16 cellular contexts compared by ENCODE assay signal in the genomic region with DNA sequence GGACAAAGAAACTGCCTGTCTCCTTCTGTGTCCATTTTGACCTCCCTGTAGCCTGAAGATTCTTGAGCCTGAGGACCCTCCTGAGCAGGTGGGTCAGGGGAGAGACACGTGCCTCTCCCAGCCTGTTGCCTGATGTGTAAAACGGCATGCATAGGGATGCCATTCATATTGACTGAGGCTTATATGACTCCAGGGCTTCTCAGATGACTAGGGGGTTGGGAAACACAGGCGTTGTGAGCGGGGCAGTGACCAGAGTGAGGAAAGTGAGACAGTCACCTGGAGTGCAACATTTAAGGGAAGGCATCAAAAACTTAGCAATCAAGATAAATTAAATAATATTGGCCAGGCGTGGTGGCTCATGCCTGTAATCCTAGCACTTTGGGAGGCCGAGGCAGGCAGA. TPM values are rescaled to one million over a fixed set of nuclear protein-coding genes. Genes with fewer than 3 reads are reported as not detected.
DNase-seq lines count a peak whose midpoint lies in the region; TF ChIP-seq lines count a peak whose summit lies in the region.
"Had no signal": no experiment of that assay in that cellular context is flagged by ENCODE, and none has a peak within 500 bp of the region (broad histone marks: within the 10 kb centered on the region; RNA-seq: fewer than 3 reads in every experiment).

No MANE protein-coding gene starts in this region.

- H3K9me3 Mint-ChIP-seq in chondrocyte (ENCODE audit: low read depth), result no peaks in the 10 kb centered on the region
- H3K9me3 Mint-ChIP-seq: CD4-positive, alpha-beta T cell had no signal

- CTCF ChIA-PET in PC-9 (lab: Charles Lee), result no interaction called here

- H3K79me1 ChIP-seq in neuronal stem cell (ENCODE audit: low read depth, low read length), result no peaks in the 10 kb centered on the region

- H3K4me1 Mint-ChIP-seq in chondrocyte (ENCODE audit: low read depth), result peaks cover 61% of the 10 kb centered on the region

- H2BK5ac ChIP-seq in neuronal stem cell (ENCODE audit: low read length), result peak overlapping the region; percentile 26

- H3K36me3 ChIP-seq in PC-9 (ENCODE audit: low read depth), result no peaks in the 10 kb centered on the region
- no peaks in the 10 kb centered on the region for H3K36me3 ChIP-seq in neuronal stem cell (replicated peaks in 1 of 2; ENCODE audit: control insufficient read depth in 2 of 2, insufficient read depth in 2 of 2, low read length in 2 of 2)
- H3K36me3 ChIP-seq in SJCRH30, result no peaks in the 10 kb centered on the region
- H3K36me3 ChIP-seq in MM.1S (replicated peaks; ENCODE audit: insufficient read depth, low read length), result no peaks in the 10 kb centered on the region
- H3K36me3 ChIP-seq: HAP-1 had no signal

- H3K27ac Mint-ChIP-seq in chondrocyte (ENCODE audit: unreplicated experiment), result peak overlapping the region; percentile 55
- H3K27ac Mint-ChIP-seq: CD4-positive, alpha-beta T cell had no signal

- no peak overlapping the region for H3K4me3 ChIP-seq in PC-9
- no peak overlapping the region for H3K4me3 ChIP-seq in neuronal stem cell (ENCODE audit: low read length in 2 of 2)
- H3K4me3 ChIP-seq in SJCRH30, result no peak overlapping the region
- H3K4me3 ChIP-seq in MM.1S (ENCODE audit: low read length), result no peak overlapping the region
- H3K4me3 ChIP-seq: HAP-1 had no signal

- intact Hi-C loops in PC-9 (cut with micrococcal nuclease; ENCODE audit: unreplicated experiment), result no loop called here

- H3K79me2 ChIP-seq in PC-9 (ENCODE audit: low read depth), result peaks cover 12% of the 10 kb centered on the region
- H3K79me2 ChIP-seq in MM.1S (ENCODE audit: low read length), result no peaks in the 10 kb centered on the region

- no TSS peak for BruUV-seq in PC-9 (replicated peaks; lab: Mats Ljungman, UMichigan)

- H4K91ac ChIP-seq in neuronal stem cell (ENCODE audit: low read depth, low read length, poor library complexity), result no peak overlapping the region

- no peak overlapping the region for H3K4ac ChIP-seq in neuronal stem cell (ENCODE audit: low read length)

- H3K9me2 ChIP-seq in PC-9 (ENCODE audit: insufficient read depth) (no peaks in the 10 kb centered on the region), MM.1S (replicated peaks; ENCODE audit: insufficient read depth, low read length) (no peaks in the 10 kb centered on the region)

- H4K8ac ChIP-seq in neuronal stem cell (ENCODE audit: low read depth, low read length), result no peak overlapping the region

- H3K4me3 Mint-ChIP-seq in chondrocyte (ENCODE audit: unreplicated experiment), result no peak overlapping the region
- H3K4me3 Mint-ChIP-seq: CD4-positive, alpha-beta T cell had no signal

- H3K4me2 ChIP-seq in PC-9, result peak overlapping the region; percentile 52
- no peak overlapping the region for H3K4me2 ChIP-seq in neuronal stem cell (ENCODE audit: insufficient read depth, low read length, poor library complexity, severe bottlenecking)
- no peak overlapping the region for H3K4me2 ChIP-seq in MM.1S (ENCODE audit: low read depth, low read length)

- H3K4me1 ChIP-seq in PC-9 (replicated peaks; ENCODE audit: insufficient read depth) (peaks cover 81% of the 10 kb centered on the region), neuronal stem cell (ENCODE audit: control insufficient read depth in 2 of 2, insufficient read depth in 1 of 2, low read depth in 1 of 2, low read length in 2 of 2) (peaks cover 12 to 23% of the 10 kb centered on the region in 2 donors), SJCRH30 (peaks cover 53% of the 10 kb centered on the region), MM.1S (ENCODE audit: low read length) (peaks cover 5% of the 10 kb centered on the region; the same call in 1 of the 2 replicates)

- H2BK15ac ChIP-seq in neuronal stem cell (ENCODE audit: low read length), result no peak overlapping the region

- no peaks in the 10 kb centered on the region for H3K36me3 Mint-ChIP-seq in chondrocyte (ENCODE audit: low read depth)

- peaks cover 89% of the 10 kb centered on the region for H3F3A ChIP-seq in PC-9 (ENCODE audit: insufficient read depth, low read depth)
- H3F3A ChIP-seq in MM.1S (ENCODE audit: insufficient read depth, low read length), result no peaks in the 10 kb centered on the region; the same call in 1 of the 2 replicates

- no peaks in the 10 kb centered on the region for H3K9me3 ChIP-seq in PC-9 (ENCODE audit: insufficient read depth, low read depth)
- peaks cover 0 to 2% of the 10 kb centered on the region in 2 donors for H3K9me3 ChIP-seq in neuronal stem cell (replicated peaks in 1 of 2; ENCODE audit: control insufficient read depth in 2 of 2, insufficient read depth in 1 of 2, low read depth in 1 of 2, low read length in 2 of 2)
- no peaks in the 10 kb centered on the region for H3K9me3 ChIP-seq in SJCRH30 (replicated peaks)
- H3K9me3 ChIP-seq in MM.1S (replicated peaks; ENCODE audit: insufficient read depth, low read length), result no peaks in the 10 kb centered on the region
- H3K9me3 ChIP-seq: HAP-1 had no signal

- H3K27me3 Mint-ChIP-seq in chondrocyte (ENCODE audit: low read depth), result no peaks in the 10 kb centered on the region
- H3K27me3 Mint-ChIP-seq: CD4-positive, alpha-beta T cell had no signal

- no peaks in the 10 kb centered on the region for H3K27me3 ChIP-seq in PC-9 (ENCODE audit: insufficient read depth, low read depth)
- H3K27me3 ChIP-seq in neuronal stem cell (ENCODE audit: control insufficient read depth in 3 of 3, insufficient read depth in 3 of 3, low read depth in 1 of 3, low read length in 3 of 3), result peaks cover 0 to 3% (median 0%) of the 10 kb centered on the region in 3 experiments
- H3K27me3 ChIP-seq in SJCRH30, result no peaks in the 10 kb centered on the region
- H3K27me3 ChIP-seq in MM.1S (replicated peaks; ENCODE audit: insufficient read depth, low read length), result no peaks in the 10 kb centered on the region

- no peak for TF ChIP-seq CTCF in PC-9 (conservative IDR thresholded peaks at IDR 0.05)
- no peak for TF ChIP-seq CTCF in chondrocyte (IDR thresholded peaks at IDR 0.05)
- TF ChIP-seq CTCF in MM.1S (IDR thresholded peaks at IDR 0.05; ENCODE audit: low read length), result no peak

- H3K14ac ChIP-seq in neuronal stem cell (ENCODE audit: low read length), result peak overlapping the region; percentile 1

- no peak overlapping the region for H3K23ac ChIP-seq in neuronal stem cell (ENCODE audit: low read depth, low read length, poor library complexity)

- no peak overlapping the region for H3K18ac ChIP-seq in neuronal stem cell (ENCODE audit: low read length)

- DNase-seq in PC-9 (peak in 1 of 2 experiments; percentile 78), chondrocyte (ENCODE audit: low spot score) (no peak), neuronal stem cell (ENCODE audit: low spot score) (no peak), SJCRH30 (no peak), MM.1S (no peak), NCI-H2081 treated with DMSO at 0.1 percent for 48 hours (lab: John Stamatoyannopoulos, UW) (no peak)
- DNase-seq: ACHN; CD4-positive, alpha-beta T cell; DMS79 treated with DMSO at 0.1 percent for 48 hours; NCI-H1436 treated with DMSO at 0.1 percent for 48 hours; NCI-H2081; NCI-H2227 treated with DMSO at 0.1 percent for 48 hours; NCI-H526 treated with DMSO at 0.1 percent for 48 hours had no signal

- WGBS in neuronal stem cell (ENCODE audit: extremely low coverage in 2 of 2, insufficient read length in 2 of 2, insufficient replicate concordance in 1 of 2), 2 donors, result no CpG with 5 or more reads among the region's 6 CpGs

- POLR2A ChIA-PET in PC-9 (lab: Charles Lee; ENCODE audit: unreplicated experiment), result interaction anchor here (0.7 kb wide), 1 partner anchor 14 kb away, joined by 11 read pairs; no protein-coding TSS in a partner anchor

- H2BK120ac ChIP-seq in neuronal stem cell (ENCODE audit: low read depth, low read length), result no peak overlapping the region

- H3K9ac ChIP-seq in neuronal stem cell (ENCODE audit: low read depth, low read length, poor library complexity), result no peak overlapping the region
- no peak overlapping the region for H3K9ac ChIP-seq in MM.1S (ENCODE audit: low read length)

- H2AK5ac ChIP-seq in neuronal stem cell (ENCODE audit: low read depth, low read length), result no peak overlapping the region

- H3K27ac ChIP-seq in PC-9 (peak overlapping the region; percentile 49), neuronal stem cell (replicated peaks; ENCODE audit: low read length) (no peak overlapping the region), SJCRH30 (no peak overlapping the region), MM.1S (ENCODE audit: low read length) (no peak overlapping the region)

- no peak overlapping the region for H2BK12ac ChIP-seq in neuronal stem cell (ENCODE audit: low read length)

- H2AFZ ChIP-seq in PC-9 (no peak overlapping the region), neuronal stem cell (ENCODE audit: low read length) (no peak overlapping the region), MM.1S (ENCODE audit: low read length) (no peak overlapping the region)

- H4K20me1 ChIP-seq in PC-9 (ENCODE audit: insufficient read depth) (no peaks in the 10 kb centered on the region), MM.1S (ENCODE audit: insufficient read depth, low read length) (no peaks in the 10 kb centered on the region)

RNA-seq across cellular contexts. Expression of a gene that starts 5.1 kb away (rescaled TPM):
- 70.2 and 88.5 TPM in 2 replicates for total RNA-seq in PC-9 (2021)
- 2.1 to 3.0 TPM (median 3.0 TPM) in 3 replicates for total RNA-seq in chondrocyte
- polyA plus RNA-seq in neuronal stem cell (2013, experiment 1 of 2), result 7.7 TPM
- polyA plus RNA-seq in neuronal stem cell (2013, experiment 2 of 2), result 7.9 TPM
- 0.04 TPM in 1 of 2 replicates, not detected in the other for total RNA-seq in SJCRH30 (2014; rRNA removed; shearing (Covaris generic))
- total RNA-seq: OCI-LY7, SK-MEL-5 had no signal

RNA-seq across cellular contexts. Expression of a gene that starts 27.1 kb away (rescaled TPM):
- total RNA-seq in PC-9 (2021), result 19.2 and 20.5 TPM in 2 replicates
- total RNA-seq in chondrocyte, result 10.8 to 12.3 TPM (median 12.1 TPM) in 3 replicates
- 7.3 TPM for polyA plus RNA-seq in neuronal stem cell (2013, experiment 1 of 2)
- polyA plus RNA-seq in neuronal stem cell (2013, experiment 2 of 2), result 6.9 TPM
- total RNA-seq in SJCRH30 (2014; rRNA removed; shearing (Covaris generic)), result 9.6 and 10.9 TPM in 2 replicates

RNA-seq across cellular contexts. Expression of a gene that starts 35.7 kb away (rescaled TPM):
- total RNA-seq in PC-9 (2021) (18.4 and 18.6 TPM in 2 replicates), chondrocyte (16.8 to 20.4 TPM (median 17.1 TPM) in 3 replicates)
- polyA plus RNA-seq in neuronal stem cell (2013, experiment 1 of 2), result 24.7 TPM
- polyA plus RNA-seq in neuronal stem cell (2013, experiment 2 of 2), result 24.7 TPM
- 34.4 and 34.5 TPM in 2 replicates for total RNA-seq in SJCRH30 (2014; rRNA removed; shearing (Covaris generic))

RNA-seq across cellular contexts. Expression of a gene that starts 35.9 kb away (rescaled TPM):
- total RNA-seq in PC-9 (2021) (306 and 336 TPM in 2 replicates), chondrocyte (178 to 185 TPM (median 183 TPM) in 3 replicates)
- polyA plus RNA-seq in neuronal stem cell (2013, experiment 1 of 2), result 310 TPM
- polyA plus RNA-seq in neuronal stem cell (2013, experiment 2 of 2), result 301 TPM
- total RNA-seq in SJCRH30 (2014; rRNA removed; shearing (Covaris generic)), result 337 and 350 TPM in 2 replicates

RNA-seq across cellular contexts. Expression of a gene that starts 48.9 kb away (rescaled TPM):
- total RNA-seq in PC-9 (2021) (38.6 and 52.3 TPM in 2 replicates), chondrocyte (23.3 to 31.2 TPM (median 30.4 TPM) in 3 replicates)
- polyA plus RNA-seq in neuronal stem cell (2013, experiment 1 of 2), result 59.9 TPM
- 58.9 TPM for polyA plus RNA-seq in neuronal stem cell (2013, experiment 2 of 2)
- 34.5 and 36.0 TPM in 2 replicates for total RNA-seq in SJCRH30 (2014; rRNA removed; shearing (Covaris generic))

Comparison
In these comparisons a context has a peak if more than half of its experiments do, and no peak if none do; other contexts are left out.
1. RNA of a gene that starts 5.1 kb away (total RNA-seq): 70.2 to 88.5 TPM in PC-9; 2.1 to 3.0 TPM in chondrocyte and 0.04 TPM in SJCRH30; every median in the first group is over 10 times any median in the second.